ENCODE assay signal across 3 cellular contexts in genomic region chr14:104895786-104896642, GRCh38.
TF ChIP-seq lines count a peak whose summit lies in the region.

No MANE protein-coding gene starts in this region.

TF ChIP-seq in SK-N-SH, 30 proteins besides CTCF, POLR2A, EP300 and RAD21 (continued from another document):
- TF ChIP-seq ZBTB33 (IDR thresholded peaks at IDR 0.05; ENCODE audit: borderline replicate concordance, low read depth): no peak
- no peak for TF ChIP-seq MXI1 (IDR thresholded peaks at IDR 0.05; ENCODE audit: low read depth, low read length)
- TF ChIP-seq MAX (IDR thresholded peaks at IDR 0.05; ENCODE audit: low read depth): no peak
- TF ChIP-seq USF2 (IDR thresholded peaks at IDR 0.05; ENCODE audit: borderline replicate concordance, low read depth, low read length): no peak
- TF ChIP-seq CHD2 (IDR thresholded peaks at IDR 0.05; ENCODE audit: low read length, partially characterized antibody): no peak

TF ChIP-seq in SK-N-SH treated with all-trans-retinoic acid at 6 μM for 48 hours, 23 proteins besides CTCF, POLR2A, EP300 and RAD21 (continued from another document):
- TF ChIP-seq ZNF565 (CRISPR knock-in tag; conservative IDR thresholded peaks at IDR 0.05; ENCODE audit: low read depth) (no peak), BACH2 (CRISPR knock-in tag; IDR thresholded peaks at IDR 0.05; ENCODE audit: borderline replicate concordance) (no peak), ZNF8 (CRISPR knock-in tag; IDR thresholded peaks at IDR 0.05) (no peak), ZFP3 (CRISPR knock-in tag; IDR thresholded peaks at IDR 0.05) (no peak), CSRNP3 (CRISPR knock-in tag; IDR thresholded peaks at IDR 0.05) (no peak), ZFP30 (CRISPR knock-in tag; IDR thresholded peaks at IDR 0.05) (no peak), CSDC2 (CRISPR knock-in tag; IDR thresholded peaks at IDR 0.05) (no peak), RARB (CRISPR knock-in tag; IDR thresholded peaks at IDR 0.05) (no peak), TOX (CRISPR knock-in tag; IDR thresholded peaks at IDR 0.05; ENCODE audit: borderline replicate concordance) (no peak)
- TF ChIP-seq, protein P1, sequence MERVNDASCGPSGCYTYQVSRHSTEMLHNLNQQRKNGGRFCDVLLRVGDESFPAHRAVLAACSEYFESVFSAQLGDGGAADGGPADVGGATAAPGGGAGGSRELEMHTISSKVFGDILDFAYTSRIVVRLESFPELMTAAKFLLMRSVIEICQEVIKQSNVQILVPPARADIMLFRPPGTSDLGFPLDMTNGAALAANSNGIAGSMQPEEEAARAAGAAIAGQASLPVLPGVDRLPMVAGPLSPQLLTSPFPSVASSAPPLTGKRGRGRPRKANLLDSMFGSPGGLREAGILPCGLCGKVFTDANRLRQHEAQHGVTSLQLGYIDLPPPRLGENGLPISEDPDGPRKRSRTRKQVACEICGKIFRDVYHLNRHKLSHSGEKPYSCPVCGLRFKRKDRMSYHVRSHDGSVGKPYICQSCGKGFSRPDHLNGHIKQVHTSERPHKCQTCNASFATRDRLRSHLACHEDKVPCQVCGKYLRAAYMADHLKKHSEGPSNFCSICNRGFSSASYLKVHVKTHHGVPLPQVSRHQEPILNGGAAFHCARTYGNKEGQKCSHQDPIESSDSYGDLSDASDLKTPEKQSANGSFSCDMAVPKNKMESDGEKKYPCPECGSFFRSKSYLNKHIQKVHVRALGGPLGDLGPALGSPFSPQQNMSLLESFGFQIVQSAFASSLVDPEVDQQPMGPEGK (CRISPR knock-in tag; IDR thresholded peaks at IDR 0.05; ENCODE audit: borderline replicate concordance): no peak

TF ChIP-seq in WTC11, 78 proteins besides CTCF, POLR2A, EP300 and RAD21 (continued from another document):
- TF ChIP-seq NFE2L1 (CRISPR knock-in tag; IDR thresholded peaks at IDR 0.05) (no peak), CREM (CRISPR knock-in tag; IDR thresholded peaks at IDR 0.05) (no peak), ATF1 (CRISPR knock-in tag; IDR thresholded peaks at IDR 0.05) (no peak), FOXK1 (CRISPR knock-in tag; IDR thresholded peaks at IDR 0.05) (no peak), ZNF138 (CRISPR knock-in tag; conservative IDR thresholded peaks at IDR 0.05) (no peak), GABPB1 (CRISPR knock-in tag; IDR thresholded peaks at IDR 0.05) (no peak), NFATC4 (CRISPR knock-in tag; IDR thresholded peaks at IDR 0.05) (no peak), ATF6 (CRISPR knock-in tag; IDR thresholded peaks at IDR 0.05) (no peak), SMAD4 (CRISPR knock-in tag; IDR thresholded peaks at IDR 0.05) (no peak), MAX (CRISPR knock-in tag; IDR thresholded peaks at IDR 0.05) (no peak), ZNF671 (CRISPR knock-in tag; IDR thresholded peaks at IDR 0.05) (no peak), CREB1 (CRISPR knock-in tag; IDR thresholded peaks at IDR 0.05) (no peak), ZNF512 (CRISPR knock-in tag; IDR thresholded peaks at IDR 0.05; ENCODE audit: borderline replicate concordance) (no peak), ZNF396 (CRISPR knock-in tag; IDR thresholded peaks at IDR 0.05; ENCODE audit: borderline replicate concordance) (no peak)
- TF ChIP-seq, protein P2, sequence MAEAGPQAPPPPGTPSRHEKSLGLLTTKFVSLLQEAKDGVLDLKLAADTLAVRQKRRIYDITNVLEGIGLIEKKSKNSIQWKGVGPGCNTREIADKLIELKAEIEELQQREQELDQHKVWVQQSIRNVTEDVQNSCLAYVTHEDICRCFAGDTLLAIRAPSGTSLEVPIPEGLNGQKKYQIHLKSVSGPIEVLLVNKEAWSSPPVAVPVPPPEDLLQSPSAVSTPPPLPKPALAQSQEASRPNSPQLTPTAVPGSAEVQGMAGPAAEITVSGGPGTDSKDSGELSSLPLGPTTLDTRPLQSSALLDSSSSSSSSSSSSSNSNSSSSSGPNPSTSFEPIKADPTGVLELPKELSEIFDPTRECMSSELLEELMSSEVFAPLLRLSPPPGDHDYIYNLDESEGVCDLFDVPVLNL (CRISPR knock-in tag; IDR thresholded peaks at IDR 0.05; ENCODE audit: borderline replicate concordance, low read depth): no peak
